ENCODE assay signal across 1 cellular context in the genomic region with DNA sequence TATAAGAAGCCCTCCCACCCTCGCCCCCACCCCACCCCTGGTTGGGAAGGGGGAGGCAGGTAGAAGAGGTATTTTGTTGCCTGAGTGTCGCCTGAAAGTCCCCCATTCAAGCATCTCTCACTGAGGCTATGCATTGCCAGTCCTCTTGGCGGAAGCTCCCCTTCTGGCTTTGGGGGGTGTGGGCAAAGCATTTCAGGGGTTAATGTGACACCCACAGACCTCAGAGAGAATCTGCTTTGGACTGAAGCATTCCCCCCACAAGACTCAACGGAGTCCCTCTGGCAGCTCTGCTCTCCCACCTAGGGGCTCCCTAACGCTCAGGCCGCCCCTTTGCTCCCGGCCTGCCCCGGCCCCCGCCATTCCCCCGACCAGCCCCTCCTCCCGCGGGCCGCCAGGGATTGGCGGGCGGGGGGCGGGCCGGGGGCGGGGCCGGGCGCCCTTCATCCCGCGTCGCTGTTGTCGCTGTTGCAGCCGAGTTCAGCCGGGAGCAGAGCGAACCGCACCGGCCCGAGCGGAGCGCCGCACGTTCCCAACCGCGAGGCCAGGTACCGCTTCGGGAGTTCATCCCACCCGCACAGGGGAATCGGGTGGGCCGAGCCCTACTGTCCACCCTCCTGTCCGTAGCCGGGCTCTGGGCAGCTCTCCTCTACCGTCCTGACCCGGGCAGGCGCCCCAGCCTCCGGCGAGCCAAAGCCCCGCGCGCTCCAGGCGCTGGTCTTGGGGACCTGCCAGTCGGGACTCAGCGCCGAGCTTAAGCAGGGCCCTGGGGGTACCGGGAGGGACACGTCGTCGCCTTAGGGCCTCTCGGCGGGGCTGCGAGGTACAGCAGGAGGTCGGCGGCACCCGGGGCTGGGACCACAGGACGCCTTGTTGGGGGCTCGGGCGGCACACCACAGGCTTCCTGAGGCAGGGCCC.
TF ChIP-seq lines count a peak whose summit lies in the region.

A gene (plus strand): TSS at position 468 of the 915 bp plus-strand sequence. CDS start 8,929 bp downstream, outside the sequence.

TF ChIP-seq in IMR-90, 13 proteins besides CTCF, POLR2A, EP300 and RAD21 (continued from another document):
- TF ChIP-seq, protein P1, sequence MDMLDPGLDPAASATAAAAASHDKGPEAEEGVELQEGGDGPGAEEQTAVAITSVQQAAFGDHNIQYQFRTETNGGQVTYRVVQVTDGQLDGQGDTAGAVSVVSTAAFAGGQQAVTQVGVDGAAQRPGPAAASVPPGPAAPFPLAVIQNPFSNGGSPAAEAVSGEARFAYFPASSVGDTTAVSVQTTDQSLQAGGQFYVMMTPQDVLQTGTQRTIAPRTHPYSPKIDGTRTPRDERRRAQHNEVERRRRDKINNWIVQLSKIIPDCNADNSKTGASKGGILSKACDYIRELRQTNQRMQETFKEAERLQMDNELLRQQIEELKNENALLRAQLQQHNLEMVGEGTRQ (IDR thresholded peaks at IDR 0.05; ENCODE audit: low read depth, low read length), result no peak
- TF ChIP-seq SMC3 (IDR thresholded peaks at IDR 0.05; ENCODE audit: low read depth, low read length), result no peak
- no peak for TF ChIP-seq RFX5 (IDR thresholded peaks at IDR 0.05; ENCODE audit: low read depth, low read length)
- TF ChIP-seq MAFK (IDR thresholded peaks at IDR 0.05; ENCODE audit: low read depth, low read length), result no peak
- TF ChIP-seq RCOR1 (IDR thresholded peaks at IDR 0.05; ENCODE audit: insufficient replicate concordance, low read length), result no peak
